ENCODE assay signal across 9 cellular contexts in genomic region chr20:59938696-59939051, GRCh38. TPM values are rescaled to one million over a fixed set of nuclear protein-coding genes. Genes with fewer than 3 reads are reported as not detected.
DNase-seq lines count a peak whose midpoint lies in the region; ATAC-seq and TF ChIP-seq lines count a peak whose summit lies in the region.
"Had no signal": no experiment of that assay in that cellular context is flagged by ENCODE, and none has a peak within 500 bp of the region (broad histone marks: within the 10 kb centered on the region; RNA-seq: fewer than 3 reads in every experiment).

No MANE protein-coding gene starts in this region.

- H3K27ac ChIP-seq in OCI-LY7 (ENCODE audit: low read depth, low read length, poor library complexity, severe bottlenecking), result no peak overlapping the region
- peak overlapping the region in 50 of 59 donors; percentile 9 to 99 (median 97) for H3K27ac ChIP-seq in dorsolateral prefrontal cortex
- H3K27ac ChIP-seq in neuronal stem cell (replicated peaks; ENCODE audit: low read length), result no peak overlapping the region
- no peak overlapping the region for H3K27ac ChIP-seq in effector memory CD4-positive, alpha-beta T cell (ENCODE audit: insufficient read depth, low read length, poor library complexity, severe bottlenecking)

- H3K27ac Mint-ChIP-seq in Caco-2 (ENCODE audit: unreplicated experiment), result peak overlapping the region; percentile 79

- H3K9me3 ChIP-seq in Caco-2, result no peaks in the 10 kb centered on the region
- no peaks in the 10 kb centered on the region for H3K9me3 ChIP-seq in OCI-LY7 (ENCODE audit: low read length)
- H3K9me3 ChIP-seq in neuronal stem cell (replicated peaks in 1 of 2; ENCODE audit: control insufficient read depth in 2 of 2, insufficient read depth in 1 of 2, low read depth in 1 of 2, low read length in 2 of 2), result peaks cover 0 to 9% of the 10 kb centered on the region in 2 donors
- H3K9me3 ChIP-seq in effector memory CD4-positive, alpha-beta T cell (ENCODE audit: control insufficient read depth, low read length), result no peaks in the 10 kb centered on the region

- H3K9me3 Mint-ChIP-seq in Caco-2 (ENCODE audit: unreplicated experiment), result no peaks in the 10 kb centered on the region

- H3K4me3 ChIP-seq in Caco-2 (ENCODE audit: low read depth, low read length) (peak overlapping the region; percentile 75), OCI-LY7 (ENCODE audit: low read depth, low read length, poor library complexity, severe bottlenecking) (peak overlapping the region; percentile 20), dorsolateral prefrontal cortex (peak overlapping the region in 54 of 59 donors; percentile 8 to 93 (median 77)), neuronal stem cell (ENCODE audit: low read length in 2 of 2) (no peak overlapping the region)
- no peak overlapping the region for H3K4me3 ChIP-seq in effector memory CD4-positive, alpha-beta T cell (ENCODE audit: insufficient read depth, low read depth, low read length, poor library complexity, severe bottlenecking)

- H4K20me1 ChIP-seq in OCI-LY7 (ENCODE audit: insufficient read depth, low read length), result no peaks in the 10 kb centered on the region; the same call in 1 of the 2 replicates

- peaks cover 13% of the 10 kb centered on the region for H3K79me2 ChIP-seq in OCI-LY7 (ENCODE audit: insufficient read depth, low read depth, low read length)

- H3K9me2 ChIP-seq in OCI-LY7 (ENCODE audit: insufficient read depth, low read length), result no peaks in the 10 kb centered on the region

- H3K14ac ChIP-seq in neuronal stem cell (ENCODE audit: low read length), result no peak overlapping the region

- no peak overlapping the region for H2BK5ac ChIP-seq in neuronal stem cell (ENCODE audit: low read length)

- peaks cover 2% of the 10 kb centered on the region for H3K79me1 ChIP-seq in neuronal stem cell (ENCODE audit: low read depth, low read length)

- H3K4me2 ChIP-seq in OCI-LY7 (ENCODE audit: low read length) (peak overlapping the region; percentile 99), neuronal stem cell (ENCODE audit: insufficient read depth, low read length, poor library complexity, severe bottlenecking) (no peak overlapping the region)

- H3K27me3 ChIP-seq in Caco-2 (replicated peaks; ENCODE audit: control insufficient read depth, insufficient read depth, low read length) (no peaks in the 10 kb centered on the region), dorsolateral prefrontal cortex (no peaks in the 10 kb centered on the region), neuronal stem cell (ENCODE audit: control insufficient read depth in 3 of 3, insufficient read depth in 3 of 3, low read depth in 1 of 3, low read length in 3 of 3) (peaks cover 0 to 21% (median 6%) of the 10 kb centered on the region in 3 experiments)
- no peaks in the 10 kb centered on the region for H3K27me3 ChIP-seq in effector memory CD4-positive, alpha-beta T cell (replicated peaks; ENCODE audit: control insufficient read depth, insufficient read depth, low read length, poor library complexity, severe bottlenecking)

- H3K9ac ChIP-seq in neuronal stem cell (ENCODE audit: low read depth, low read length, poor library complexity), result no peak overlapping the region

- H3K36me3 ChIP-seq in Caco-2 (ENCODE audit: control insufficient read depth, insufficient read depth, low read length), result no peaks in the 10 kb centered on the region
- peaks cover 15% of the 10 kb centered on the region; the same call in 1 of the 2 replicates for H3K36me3 ChIP-seq in OCI-LY7 (ENCODE audit: insufficient read depth, low read length)
- H3K36me3 ChIP-seq in neuronal stem cell (replicated peaks in 1 of 2; ENCODE audit: control insufficient read depth in 2 of 2, insufficient read depth in 2 of 2, low read length in 2 of 2), result peaks cover 0 to 25% of the 10 kb centered on the region in 2 donors
- H3K36me3 ChIP-seq in effector memory CD4-positive, alpha-beta T cell (ENCODE audit: control insufficient read depth, insufficient read depth, low read length), result peaks cover 12% of the 10 kb centered on the region

- no peak for DNase-seq in Caco-2
- no peak for DNase-seq in OCI-LY7 (ENCODE audit: low spot score)
- peak in 1 of 10 donors; percentile 14 for DNase-seq in dorsolateral prefrontal cortex
- no peak for DNase-seq in neuronal stem cell (ENCODE audit: low spot score)
- no peak for DNase-seq in effector memory CD4-positive, alpha-beta T cell
- DNase-seq in NCI-H2196 treated with DMSO at 0.1 percent for 48 hours (lab: John Stamatoyannopoulos, UW; ENCODE audit: unreplicated experiment), result no peak
- DNase-seq: central memory CD4-positive, alpha-beta T cell had no signal

- no peak overlapping the region for H2AFZ ChIP-seq in OCI-LY7 (ENCODE audit: low read length)
- H2AFZ ChIP-seq in neuronal stem cell (ENCODE audit: low read length), result no peak overlapping the region

- H3K36me3 Mint-ChIP-seq in Caco-2 (ENCODE audit: insufficient read depth, unreplicated experiment), result peaks cover 34% of the 10 kb centered on the region

- H3K4ac ChIP-seq in neuronal stem cell (ENCODE audit: low read length), result no peak overlapping the region

- ATAC-seq in esophagus mucosa (no peak), HG02870 (IDR thresholded peaks at IDR 0.05; ENCODE audit: unreplicated experiment) (no peak)

- H2BK120ac ChIP-seq in neuronal stem cell (ENCODE audit: low read depth, low read length), result no peak overlapping the region

- TF ChIP-seq CTCF in Caco-2 (IDR thresholded peaks at IDR 0.05; ENCODE audit: insufficient read depth in 1 of 2, low read depth in 1 of 2, low read length in 1 of 2, severe bottlenecking in 1 of 2, unreplicated experiment in 1 of 2), result no peak
- no peak for TF ChIP-seq CTCF in OCI-LY7 (conservative IDR thresholded peaks at IDR 0.05; ENCODE audit: low read length)
- TF ChIP-seq CTCF in dorsolateral prefrontal cortex (IDR thresholded peaks at IDR 0.05 in 54 of 56, conservative IDR thresholded peaks at IDR 0.05 in 2 of 56; ENCODE audit: low read depth in 1 of 56, partially characterized antibody in 56 of 56), result no peak

- WGBS in neuronal stem cell (ENCODE audit: extremely low coverage in 2 of 2, insufficient read length in 2 of 2, insufficient replicate concordance in 1 of 2), 2 donors, result no CpG with 5 or more reads among the region's 7 CpGs

- H4K91ac ChIP-seq in neuronal stem cell (ENCODE audit: low read depth, low read length, poor library complexity), result no peak overlapping the region

- POLR2A ChIA-PET in Caco-2 (lab: Charles Lee) (interaction anchor here (0.5 kb wide), 1 partner anchor 149 kb away, joined by 4 read pairs; no protein-coding TSS in a partner anchor), OCI-LY7 (lab: Charles Lee) (interaction anchor here (0.6 to 0.9 kb wide), 2 partner anchors 33 to 296 kb away, joined by 3 read pairs; no protein-coding TSS in a partner anchor)

- H3K27me3 Mint-ChIP-seq in Caco-2 (ENCODE audit: insufficient read depth, unreplicated experiment), result no peaks in the 10 kb centered on the region

- H3K4me3 Mint-ChIP-seq in Caco-2 (ENCODE audit: unreplicated experiment), result peak overlapping the region; percentile 99

- H3K23ac ChIP-seq in neuronal stem cell (ENCODE audit: low read depth, low read length, poor library complexity), result peak overlapping the region; percentile 60

- BruUV-seq in Caco-2 (replicated peaks; lab: Mats Ljungman, UMichigan) (no TSS peak), OCI-LY7 (replicated peaks; lab: Mats Ljungman, UMichigan) (no TSS peak)

- H2BK15ac ChIP-seq in neuronal stem cell (ENCODE audit: low read length), result no peak overlapping the region

- CTCF ChIA-PET in Caco-2 (lab: Charles Lee), result interaction anchor here (0.6 to 1.3 kb wide), 3 partner anchors 17 to 111 kb away, joined by 3 read pairs; no protein-coding TSS in a partner anchor
- CTCF ChIA-PET in OCI-LY7 (lab: Charles Lee; ENCODE audit: unreplicated experiment), result no interaction called here

- H2AK5ac ChIP-seq in neuronal stem cell (ENCODE audit: low read depth, low read length), result no peak overlapping the region

- no peak overlapping the region for H4K8ac ChIP-seq in neuronal stem cell (ENCODE audit: low read depth, low read length)

- peaks cover 22% of the 10 kb centered on the region for H3K4me1 ChIP-seq in Caco-2
- peaks cover 25% of the 10 kb centered on the region for H3K4me1 ChIP-seq in OCI-LY7 (ENCODE audit: insufficient read depth, low read length, poor library complexity, severe bottlenecking)
- peaks cover 3% of the 10 kb centered on the region in 2 donors for H3K4me1 ChIP-seq in neuronal stem cell (ENCODE audit: control insufficient read depth in 2 of 2, insufficient read depth in 1 of 2, low read depth in 1 of 2, low read length in 2 of 2)
- peaks cover 5% of the 10 kb centered on the region for H3K4me1 ChIP-seq in effector memory CD4-positive, alpha-beta T cell (ENCODE audit: control insufficient read depth, insufficient read depth, low read length, poor library complexity, severe bottlenecking)

- peak overlapping the region; percentile 13 for H3K18ac ChIP-seq in neuronal stem cell (ENCODE audit: low read length)

- H3K4me1 Mint-ChIP-seq in Caco-2 (ENCODE audit: low read depth, unreplicated experiment), result peaks cover 32% of the 10 kb centered on the region

- intact Hi-C loops in Caco-2 (cut with micrococcal nuclease; ENCODE audit: unreplicated experiment), result no loop called here
- intact Hi-C loops in OCI-LY7 (cut with micrococcal nuclease; ENCODE audit: unreplicated experiment), result no loop called here
- intact Hi-C loops in dorsolateral prefrontal cortex (cut with DNase I), result loop anchor here in 1 of 2 donors (5.0 to 10.0 kb wide), 2 partner anchors 156 to 344 kb away; no protein-coding TSS in a partner anchor

- no peak overlapping the region for H2BK12ac ChIP-seq in neuronal stem cell (ENCODE audit: low read length)

RNA-seq across cellular contexts. Expression of gene PPP1R3D, which starts 1.4 kb away (rescaled TPM):
- total RNA-seq in Caco-2 (2022) (10.4 TPM in 2 replicates), OCI-LY7 (2022) (4.9 and 5.1 TPM in 2 replicates), dorsolateral prefrontal cortex (10 to 100 TPM in 20 of 120 experiments, 1 to 10 TPM in 100; 4.8 to 20.2 (median 8.0) TPM), esophagus mucosa (8.6 TPM)
- 3.2 and 4.5 TPM in 2 replicates for total RNA-seq in OCI-LY7 (2014; rRNA removed; shearing (Covaris generic))
- 0.56 TPM for polyA plus RNA-seq in neuronal stem cell (2013, experiment 1 of 2)
- 0.65 TPM for polyA plus RNA-seq in neuronal stem cell (2013, experiment 2 of 2)

RNA-seq across cellular contexts. Expression of gene FAM217B, which starts 1.5 kb away (rescaled TPM):
- total RNA-seq in Caco-2 (2022) (60.3 and 65.3 TPM in 2 replicates), OCI-LY7 (2022) (26.2 and 28.3 TPM in 2 replicates), dorsolateral prefrontal cortex (100 to 1,000 TPM in 68 of 120 experiments, 10 to 100 TPM in 52; 61.3 to 145 (median 103) TPM), esophagus mucosa (11.0 TPM)
- total RNA-seq in OCI-LY7 (2014; rRNA removed; shearing (Covaris generic)), result 16.1 and 18.0 TPM in 2 replicates
- 13.5 TPM for polyA plus RNA-seq in neuronal stem cell (2013, experiment 1 of 2)
- 13.6 TPM for polyA plus RNA-seq in neuronal stem cell (2013, experiment 2 of 2)

RNA-seq across cellular contexts. Expression of gene SYCP2, which starts 5.2 kb away (rescaled TPM):
- total RNA-seq in Caco-2 (2022) (64.6 and 68.7 TPM in 2 replicates), OCI-LY7 (2022) (0.19 and 0.22 TPM in 2 replicates), dorsolateral prefrontal cortex (10 to 100 TPM in 66 of 120 experiments, 1 to 10 TPM in 54; 4.1 to 21.0 (median 10.6) TPM), esophagus mucosa (0.60 TPM)
- 0.36 and 0.38 TPM in 2 replicates for total RNA-seq in OCI-LY7 (2014; rRNA removed; shearing (Covaris generic))
- polyA plus RNA-seq in neuronal stem cell (2013, experiment 1 of 2), result 0.18 TPM
- 0.15 TPM for polyA plus RNA-seq in neuronal stem cell (2013, experiment 2 of 2)

RNA-seq across cellular contexts. Expression of gene CDH26, which starts 19.5 kb away (rescaled TPM):
- total RNA-seq in Caco-2 (2022) (1.2 and 1.5 TPM in 2 replicates), OCI-LY7 (2022) (0.26 and 0.36 TPM in 2 replicates), dorsolateral prefrontal cortex (10 to 100 TPM in 19 of 120 experiments, 1 to 10 TPM in 101; 2.0 to 19.0 (median 6.6) TPM), esophagus mucosa (1.3 TPM)
- 0.19 TPM in 1 of 2 replicates, not detected in the other for total RNA-seq in OCI-LY7 (2014; rRNA removed; shearing (Covaris generic))
- 0.22 TPM for polyA plus RNA-seq in neuronal stem cell (2013, experiment 1 of 2)
- polyA plus RNA-seq in neuronal stem cell (2013, experiment 2 of 2), result 0.24 TPM

Comparison
In these comparisons a context has a peak if more than half of its experiments do, and no peak if none do; other contexts are left out.
1. H3K4me3 ChIP-seq: peak in Caco-2 (single experiment), OCI-LY7 (single experiment) and dorsolateral prefrontal cortex (54 of 59); none in neuronal stem cell (0 of 2) and effector memory CD4-positive, alpha-beta T cell (single experiment).
2. H3K27ac ChIP-seq: peak in dorsolateral prefrontal cortex (50 of 59); none in OCI-LY7 (single experiment), neuronal stem cell (single experiment) and effector memory CD4-positive, alpha-beta T cell (single experiment).